ENCODE assay signal across 9 cellular contexts in genomic region chr16:78669994-78670393, GRCh38.
A peak's percentile ranks its signal among the peaks of the same experiment; 100 is the strongest.
DNase-seq lines count a peak whose midpoint lies in the region; ATAC-seq and TF ChIP-seq lines count a peak whose summit lies in the region.
"Had no signal": no experiment of that assay in that cellular context is flagged by ENCODE, and none has a peak within 500 bp of the region (broad histone marks: within the 10 kb centered on the region; RNA-seq: fewer than 3 reads in every experiment).

No MANE protein-coding gene starts in this region.

- no peak overlapping the region for H2BK15ac ChIP-seq in mesenchymal stem cell (ENCODE audit: low read depth, poor library complexity, severe bottlenecking)

- TF ChIP-seq CTCF in spleen (IDR thresholded peaks at IDR 0.05 in 8 of 11, conservative IDR thresholded peaks at IDR 0.05 in 3 of 11) (no peak), Calu3 (IDR thresholded peaks at IDR 0.05; ENCODE audit: unreplicated experiment) (no peak)

- ATAC-seq in HG02938 (IDR thresholded peaks at IDR 0.05; ENCODE audit: unreplicated experiment), result no peak

- H3K4me3 ChIP-seq in MG63, result no peak overlapping the region
- no peak overlapping the region for H3K4me3 ChIP-seq in mesenchymal stem cell (ENCODE audit: insufficient read depth in 1 of 2, low read depth in 1 of 2, low read length in 2 of 2)
- H3K4me3 ChIP-seq in spleen, result no peak overlapping the region

- intact Hi-C loops in spleen (cut with DNase I; ENCODE audit: low total_unique reads), result no loop called here
- intact Hi-C loops in Calu3 (cut with micrococcal nuclease; ENCODE audit: unreplicated experiment), result no loop called here

- H3K36me3 Mint-ChIP-seq in Calu3 (ENCODE audit: insufficient read depth, unreplicated experiment), result no peaks in the 10 kb centered on the region

- no peak for TF ChIP-seq POLR2A in spleen (IDR thresholded peaks at IDR 0.05)

- H3K23ac ChIP-seq in mesenchymal stem cell (ENCODE audit: low read length in 2 of 2), result no peak overlapping the region

- H3K79me1 ChIP-seq in mesenchymal stem cell (replicated peaks; ENCODE audit: low read length, poor library complexity, severe bottlenecking), result no peaks in the 10 kb centered on the region

- H4K91ac ChIP-seq in mesenchymal stem cell (ENCODE audit: low read length), result no peak overlapping the region

- DNase-seq in MG63 (peak; percentile 28), fibroblast of peridontal ligament (ENCODE audit: extremely low read depth) (peak; percentile 28), mesenchymal stem cell (no peak), spleen (peak; percentile 53), NCI-H2227 (lab: John Stamatoyannopoulos, UW; ENCODE audit: unreplicated experiment) (no peak), DMS53 (lab: John Stamatoyannopoulos, UW) (no peak), Calu3 (no peak)
- DNase-seq: activated CD4-positive, alpha-beta memory T cell treated with anti-CD3 and anti-CD28 coated beads, Interleukin-2, amount 10 ng/mL, durations not matched to agents 7 days and 5 days had no signal

- H3K4me1 ChIP-seq in mesenchymal stem cell (ENCODE audit: control insufficient read depth, insufficient read depth, low read depth, low read length), result no peaks in the 10 kb centered on the region
- peaks cover 0 to 14% (median 4%) of the 10 kb centered on the region in 6 donors for H3K4me1 ChIP-seq in spleen

- no peaks in the 10 kb centered on the region for H3K27me3 Mint-ChIP-seq in Calu3 (ENCODE audit: unreplicated experiment)
- H3K27me3 Mint-ChIP-seq: activated CD4-positive, alpha-beta memory T cell treated with anti-CD3 and anti-CD28 coated beads, Interleukin-2, amount 10 ng/mL, durations not matched to agents 7 days and 5 days had no signal

- no peak overlapping the region for H3K27ac Mint-ChIP-seq in Calu3 (ENCODE audit: unreplicated experiment)
- H3K27ac Mint-ChIP-seq: activated CD4-positive, alpha-beta memory T cell treated with anti-CD3 and anti-CD28 coated beads, Interleukin-2, amount 10 ng/mL, durations not matched to agents 7 days and 5 days had no signal

- peak overlapping the region in 1 of 2 experiments; percentile 75 for H2BK12ac ChIP-seq in mesenchymal stem cell (ENCODE audit: low read length in 2 of 2)

- peak overlapping the region; percentile 34 for H3K9ac ChIP-seq in mesenchymal stem cell (ENCODE audit: low read length)

- H3K14ac ChIP-seq in mesenchymal stem cell (ENCODE audit: low read length in 2 of 2), result no peak overlapping the region

- no peak overlapping the region for H3K4me3 Mint-ChIP-seq in Calu3 (ENCODE audit: low read depth, unreplicated experiment)
- H3K4me3 Mint-ChIP-seq: activated CD4-positive, alpha-beta memory T cell treated with anti-CD3 and anti-CD28 coated beads, Interleukin-2, amount 10 ng/mL, durations not matched to agents 7 days and 5 days had no signal

- H3K27ac ChIP-seq in mesenchymal stem cell (ENCODE audit: low read length, poor library complexity, severe bottlenecking), result no peak overlapping the region
- peak overlapping the region; percentile 41 to 79 (median 64) for H3K27ac ChIP-seq in spleen

- H3K4ac ChIP-seq in mesenchymal stem cell (ENCODE audit: low read depth in 1 of 2, low read length in 2 of 2), result no peak overlapping the region

- BruUV-seq in Calu3 (replicated peaks; lab: Mats Ljungman, UMichigan), result no TSS peak

- H2BK5ac ChIP-seq in mesenchymal stem cell (ENCODE audit: low read depth, low read length, poor library complexity, severe bottlenecking), result no peak overlapping the region

- no peaks in the 10 kb centered on the region for H3K9me3 ChIP-seq in MG63
- H3K9me3 ChIP-seq in mesenchymal stem cell (ENCODE audit: control insufficient read depth, low read length), result no peaks in the 10 kb centered on the region
- H3K9me3 ChIP-seq in spleen, result no peaks in the 10 kb centered on the region

- H3K27me3 ChIP-seq in MG63, result no peaks in the 10 kb centered on the region
- H3K27me3 ChIP-seq in mesenchymal stem cell (ENCODE audit: control insufficient read depth in 1 of 2, insufficient read depth in 1 of 2, low read length in 2 of 2), result no peaks in the 10 kb centered on the region
- no peaks in the 10 kb centered on the region for H3K27me3 ChIP-seq in spleen (replicated peaks in 1 of 7)

- H3K9me3 Mint-ChIP-seq in Calu3 (ENCODE audit: low read depth, unreplicated experiment), result peaks cover 14% of the 10 kb centered on the region
- H3K9me3 Mint-ChIP-seq: activated CD4-positive, alpha-beta memory T cell treated with anti-CD3 and anti-CD28 coated beads, Interleukin-2, amount 10 ng/mL, durations not matched to agents 7 days and 5 days had no signal

- no peaks in the 10 kb centered on the region for H3K4me1 Mint-ChIP-seq in Calu3 (ENCODE audit: low read depth, unreplicated experiment)
- H3K4me1 Mint-ChIP-seq: activated CD4-positive, alpha-beta memory T cell treated with anti-CD3 and anti-CD28 coated beads, Interleukin-2, amount 10 ng/mL, durations not matched to agents 7 days and 5 days had no signal

- H2AK5ac ChIP-seq in mesenchymal stem cell (ENCODE audit: low read length, severe bottlenecking), result no peak overlapping the region

- CTCF ChIA-PET in Calu3 (lab: Charles Lee), result no interaction called here

- H2AFZ ChIP-seq in mesenchymal stem cell (ENCODE audit: low read depth, low read length), result no peak overlapping the region

- H2BK120ac ChIP-seq in mesenchymal stem cell (ENCODE audit: low read depth, low read length), result no peak overlapping the region

- H3K18ac ChIP-seq in mesenchymal stem cell (ENCODE audit: low read depth in 1 of 2, low read length in 2 of 2), result peak overlapping the region in 1 of 2 experiments; percentile 37

- no peaks in the 10 kb centered on the region for H3K36me3 ChIP-seq in MG63
- no peaks in the 10 kb centered on the region for H3K36me3 ChIP-seq in mesenchymal stem cell (ENCODE audit: control insufficient read depth in 1 of 2, insufficient read depth in 2 of 2, low read depth in 1 of 2, low read length in 2 of 2)
- no peaks in the 10 kb centered on the region for H3K36me3 ChIP-seq in spleen

- WGBS in mesenchymal stem cell, result 87% methylated on average over 9 of the region's 9 CpGs
- 52 to 75% (median 61%) methylated on average over 9 of the region's 9 CpGs for WGBS in spleen, 5 donors

- H3K4me2 ChIP-seq in mesenchymal stem cell (ENCODE audit: low read length, poor library complexity, severe bottlenecking), result no peak overlapping the region

- H4K8ac ChIP-seq in mesenchymal stem cell (ENCODE audit: low read length), result no peak overlapping the region

Comparison
In these comparisons a context has a peak if more than half of its experiments do, and no peak if none do; other contexts are left out.
1. DNase-seq: peak in MG63 (single experiment), fibroblast of peridontal ligament (single experiment) and spleen (single experiment); none in mesenchymal stem cell (single experiment), NCI-H2227 (single experiment), DMS53 (single experiment) and Calu3 (single experiment).